Comparison of ENCODE assay signal across 10 cellular contexts in genomic region chr7:50614721-50615518, GRCh38. TPM values are rescaled to one million over a fixed set of nuclear protein-coding genes. Genes with fewer than 3 reads are reported as not detected.
DNase-seq lines count a peak whose midpoint lies in the region; ATAC-seq and TF ChIP-seq lines count a peak whose summit lies in the region.
"Had no signal": no experiment of that assay in that cellular context is flagged by ENCODE, and none has a peak within 500 bp of the region (broad histone marks: within the 10 kb centered on the region; RNA-seq: fewer than 3 reads in every experiment).

No MANE protein-coding gene starts in this region.

- H3K27me3 Mint-ChIP-seq in activated naive CD4-positive, alpha-beta T cell treated with anti-CD3 and anti-CD28 coated beads for 36 hours (ENCODE audit: low read depth), result no peaks in the 10 kb centered on the region
- peaks cover 20% of the 10 kb centered on the region for H3K27me3 Mint-ChIP-seq in activated naive CD4-positive, alpha-beta T cell treated with anti-CD3 and anti-CD28 coated beads, Interleukin-2, amount 10 ng/mL, durations not matched to agents 7 days and 5 days

- no peak overlapping the region for H3K27ac ChIP-seq in cardiac muscle cell
- no peak overlapping the region for H3K27ac ChIP-seq in tibial nerve
- H3K27ac ChIP-seq: KMS-11 had no signal

- H3K27ac Mint-ChIP-seq in activated naive CD4-positive, alpha-beta T cell treated with anti-CD3 and anti-CD28 coated beads for 36 hours, result no peak overlapping the region
- no peak overlapping the region for H3K27ac Mint-ChIP-seq in activated naive CD4-positive, alpha-beta T cell treated with anti-CD3 and anti-CD28 coated beads, Interleukin-2, amount 10 ng/mL, durations not matched to agents 7 days and 5 days

- peaks cover 15% of the 10 kb centered on the region for H3K4me1 Mint-ChIP-seq in activated naive CD4-positive, alpha-beta T cell treated with anti-CD3 and anti-CD28 coated beads for 36 hours (ENCODE audit: low read depth)
- H3K4me1 Mint-ChIP-seq in activated naive CD4-positive, alpha-beta T cell treated with anti-CD3 and anti-CD28 coated beads, Interleukin-2, amount 10 ng/mL, durations not matched to agents 7 days and 5 days, result peaks cover 26% of the 10 kb centered on the region

- no peak overlapping the region for H3K4me3 Mint-ChIP-seq in activated naive CD4-positive, alpha-beta T cell treated with anti-CD3 and anti-CD28 coated beads for 36 hours
- H3K4me3 Mint-ChIP-seq in activated naive CD4-positive, alpha-beta T cell treated with anti-CD3 and anti-CD28 coated beads, Interleukin-2, amount 10 ng/mL, durations not matched to agents 7 days and 5 days, result no peak overlapping the region

- H3K4me3 ChIP-seq in cardiac muscle cell (no peak overlapping the region), tibial nerve (no peak overlapping the region)

- peak; percentile 21 for DNase-seq in activated naive CD4-positive, alpha-beta T cell treated with anti-CD3 and anti-CD28 coated beads for 36 hours
- no peak for DNase-seq in activated naive CD4-positive, alpha-beta T cell treated with anti-CD3 and anti-CD28 coated beads, Interleukin-2, amount 10 ng/mL, durations not matched to agents 7 days and 5 days
- peak; percentile 7 to 36 for DNase-seq in cardiac muscle cell (ENCODE audit: low read depth in 1 of 2, low spot score in 1 of 2)
- DNase-seq in tibial nerve (ENCODE audit: low spot score in 2 of 2), result no peak
- DNase-seq in AG08395 (ENCODE audit: low spot score), result no peak
- DNase-seq in NCI-H748 (lab: John Stamatoyannopoulos, UW; ENCODE audit: unreplicated experiment), result no peak

- no peaks in the 10 kb centered on the region for H3K27me3 ChIP-seq in cardiac muscle cell
- no peaks in the 10 kb centered on the region for H3K27me3 ChIP-seq in tibial nerve

- intact Hi-C loops in activated naive CD4-positive, alpha-beta T cell treated with anti-CD3 and anti-CD28 coated beads for 36 hours (cut with micrococcal nuclease), result loop anchor here (1.0 to 5.0 kb wide), 4 partner anchors 64 to 548 kb away; no protein-coding TSS in a partner anchor

- no peak for TF ChIP-seq POLR2A in tibial nerve (IDR thresholded peaks at IDR 0.05)

- H3K4me1 ChIP-seq in cardiac muscle cell (ENCODE audit: low read depth) (peaks cover 8% of the 10 kb centered on the region), tibial nerve (no peaks in the 10 kb centered on the region)

- H3K9me3 ChIP-seq in cardiac muscle cell (ENCODE audit: low read depth) (no peaks in the 10 kb centered on the region), tibial nerve (no peaks in the 10 kb centered on the region)

- peaks cover 1% of the 10 kb centered on the region for H3K36me3 Mint-ChIP-seq in activated naive CD4-positive, alpha-beta T cell treated with anti-CD3 and anti-CD28 coated beads for 36 hours (ENCODE audit: low read depth)
- peaks cover 6% of the 10 kb centered on the region for H3K36me3 Mint-ChIP-seq in activated naive CD4-positive, alpha-beta T cell treated with anti-CD3 and anti-CD28 coated beads, Interleukin-2, amount 10 ng/mL, durations not matched to agents 7 days and 5 days

- ATAC-seq in SK-N-SH treated with all-trans-retinoic acid at 6 μM for 48 hours (peak; percentile 41; the same call in 1 of the 3 replicates), GM21367 (IDR thresholded peaks at IDR 0.05; ENCODE audit: unreplicated experiment) (no peak)

- no peak for TF ChIP-seq EP300 in tibial nerve (IDR thresholded peaks at IDR 0.05)

- H3K36me3 ChIP-seq in cardiac muscle cell (no peaks in the 10 kb centered on the region), tibial nerve (peaks cover 0 to 60% (median 0%) of the 10 kb centered on the region in 3 donors)

- CTCF ChIA-PET in activated naive CD4-positive, alpha-beta T cell treated with anti-CD3 and anti-CD28 coated beads for 36 hours (lab: Charles Lee), result interaction anchor here (0.6 to 10.2 kb wide), 3 partner anchors 16 to 148 kb away, joined by 3 to 73 read pairs (median 7); no protein-coding TSS in a partner anchor
- CTCF ChIA-PET in activated naive CD4-positive, alpha-beta T cell treated with anti-CD3 and anti-CD28 coated beads, Interleukin-2, amount 10 ng/mL, durations not matched to agents 7 days and 5 days (lab: Charles Lee), result interaction anchor here (0.6 to 3.3 kb wide), 21 partner anchors 10 to 546 kb away, joined by 3 to 42 read pairs (median 4); partner anchors contain the start of gene ZPBP

- H3K9me3 Mint-ChIP-seq in activated naive CD4-positive, alpha-beta T cell treated with anti-CD3 and anti-CD28 coated beads for 36 hours, result no peaks in the 10 kb centered on the region
- no peaks in the 10 kb centered on the region for H3K9me3 Mint-ChIP-seq in activated naive CD4-positive, alpha-beta T cell treated with anti-CD3 and anti-CD28 coated beads, Interleukin-2, amount 10 ng/mL, durations not matched to agents 7 days and 5 days

- 82 to 83% methylated on average over 20 of the region's 20 CpGs for WGBS in tibial nerve, 2 donors

- TF ChIP-seq CTCF in cardiac muscle cell (IDR thresholded peaks at IDR 0.05; ENCODE audit: low read depth, low read length) (peak; percentile 20), tibial nerve (IDR thresholded peaks at IDR 0.05) (peak in 3 of 5 experiments; percentile 8 to 16 (median 16))

TF ChIP-seq in SK-N-SH treated with all-trans-retinoic acid at 6 μM for 48 hours, 23 proteins besides CTCF, POLR2A, EP300 and RAD21:
- TF ChIP-seq, protein P1, sequence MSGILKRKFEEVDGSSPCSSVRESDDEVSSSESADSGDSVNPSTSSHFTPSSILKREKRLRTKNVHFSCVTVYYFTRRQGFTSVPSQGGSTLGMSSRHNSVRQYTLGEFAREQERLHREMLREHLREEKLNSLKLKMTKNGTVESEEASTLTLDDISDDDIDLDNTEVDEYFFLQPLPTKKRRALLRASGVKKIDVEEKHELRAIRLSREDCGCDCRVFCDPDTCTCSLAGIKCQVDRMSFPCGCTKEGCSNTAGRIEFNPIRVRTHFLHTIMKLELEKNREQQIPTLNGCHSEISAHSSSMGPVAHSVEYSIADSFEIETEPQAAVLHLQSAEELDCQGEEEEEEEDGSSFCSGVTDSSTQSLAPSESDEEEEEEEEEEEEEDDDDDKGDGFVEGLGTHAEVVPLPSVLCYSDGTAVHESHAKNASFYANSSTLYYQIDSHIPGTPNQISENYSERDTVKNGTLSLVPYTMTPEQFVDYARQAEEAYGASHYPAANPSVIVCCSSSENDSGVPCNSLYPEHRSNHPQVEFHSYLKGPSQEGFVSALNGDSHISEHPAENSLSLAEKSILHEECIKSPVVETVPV (CRISPR knock-in tag; IDR thresholded peaks at IDR 0.05), result no peak
- no peak for TF ChIP-seq ARNTL (CRISPR knock-in tag; IDR thresholded peaks at IDR 0.05; ENCODE audit: borderline replicate concordance, low read depth)
- no peak for TF ChIP-seq OSR1 (CRISPR knock-in tag; IDR thresholded peaks at IDR 0.05)
- no peak for TF ChIP-seq ISL1 (CRISPR knock-in tag; IDR thresholded peaks at IDR 0.05)
- no peak for TF ChIP-seq ZFP30 (CRISPR knock-in tag; IDR thresholded peaks at IDR 0.05)
- no peak for TF ChIP-seq ZNF8 (CRISPR knock-in tag; IDR thresholded peaks at IDR 0.05)
- TF ChIP-seq CSDC2 (CRISPR knock-in tag; IDR thresholded peaks at IDR 0.05), result no peak
- no peak for TF ChIP-seq GLIS3 (CRISPR knock-in tag; IDR thresholded peaks at IDR 0.05)
- TF ChIP-seq ZFP3 (CRISPR knock-in tag; IDR thresholded peaks at IDR 0.05), result no peak
- TF ChIP-seq, protein P2, sequence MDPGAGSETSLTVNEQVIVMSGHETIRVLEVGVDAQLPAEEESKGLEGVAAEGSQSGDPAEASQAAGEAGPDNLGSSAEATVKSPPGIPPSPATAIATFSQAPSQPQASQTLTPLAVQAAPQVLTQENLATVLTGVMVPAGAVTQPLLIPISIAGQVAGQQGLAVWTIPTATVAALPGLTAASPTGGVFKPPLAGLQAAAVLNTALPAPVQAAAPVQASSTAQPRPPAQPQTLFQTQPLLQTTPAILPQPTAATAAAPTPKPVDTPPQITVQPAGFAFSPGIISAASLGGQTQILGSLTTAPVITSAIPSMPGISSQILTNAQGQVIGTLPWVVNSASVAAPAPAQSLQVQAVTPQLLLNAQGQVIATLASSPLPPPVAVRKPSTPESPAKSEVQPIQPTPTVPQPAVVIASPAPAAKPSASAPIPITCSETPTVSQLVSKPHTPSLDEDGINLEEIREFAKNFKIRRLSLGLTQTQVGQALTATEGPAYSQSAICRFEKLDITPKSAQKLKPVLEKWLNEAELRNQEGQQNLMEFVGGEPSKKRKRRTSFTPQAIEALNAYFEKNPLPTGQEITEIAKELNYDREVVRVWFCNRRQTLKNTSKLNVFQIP (CRISPR knock-in tag; IDR thresholded peaks at IDR 0.05; ENCODE audit: borderline replicate concordance, low read depth), result no peak
TF ChIP-seq in SK-N-SH treated with all-trans-retinoic acid at 6 μM for 48 hours: peak in this region for 0.

RNA-seq across cellular contexts. Expression of gene DDC, which starts 49.7 kb away (rescaled TPM):
- total RNA-seq in activated naive CD4-positive, alpha-beta T cell treated with anti-CD3 and anti-CD28 coated beads for 36 hours, result under 1 TPM in 1 of 2 experiments, not detected in 1; 0.38 TPM
- not detected in 2 replicates for total RNA-seq in cardiac muscle cell
- not detected in 2 replicates for polyA plus RNA-seq in cardiac muscle cell
- under 1 TPM in 1 of 4 donors, not detected in 3; 0.66 TPM for total RNA-seq in tibial nerve
- total RNA-seq: T-helper 2 cell treated with Interferon-gamma antibody and Interleukin-4, amounts not matched to agents 100 ng/mL and 5 ng/mL, for 36 hours had no signal

Comparison
In these comparisons a context has a peak if more than half of its experiments do, and no peak if none do; other contexts are left out.
1. DNase-seq: peak in activated naive CD4-positive, alpha-beta T cell treated with anti-CD3 and anti-CD28 coated beads for 36 hours (single experiment) and cardiac muscle cell (2 of 2); none in activated naive CD4-positive, alpha-beta T cell treated with anti-CD3 and anti-CD28 coated beads, Interleukin-2, amount 10 ng/mL, durations not matched to agents 7 days and 5 days (single experiment), tibial nerve (0 of 2), AG08395 (single experiment) and NCI-H748 (single experiment).